ENCODE assay signal across 19 cellular contexts in the genomic region with DNA sequence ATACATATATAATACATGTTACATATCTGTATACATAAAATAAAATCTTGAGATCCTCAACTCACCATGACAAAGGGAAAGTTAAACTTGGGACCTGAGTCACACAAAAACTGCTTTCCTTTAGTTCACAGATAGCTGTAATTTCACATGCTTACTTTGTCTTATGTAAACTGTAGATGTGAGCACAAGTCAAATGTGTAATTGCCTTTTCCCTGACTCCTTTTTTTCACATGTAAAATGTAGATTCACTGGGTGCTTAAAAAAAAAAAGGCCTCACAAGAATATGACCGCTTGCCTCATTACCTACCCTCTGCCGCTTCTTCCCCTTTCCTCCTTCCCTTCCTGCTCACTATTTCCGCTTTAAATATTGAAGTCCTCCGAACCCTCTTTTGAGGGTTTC.
"Had no signal": no experiment of that assay in that cellular context is flagged by ENCODE, and none has a peak within 500 bp of the region (broad histone marks: within the 10 kb centered on the region; RNA-seq: fewer than 3 reads in every experiment).

No MANE protein-coding gene starts in this region.

- DNase-seq: effector CD4-positive, alpha-beta T cell; endodermal cell; erythroblast; foreskin melanocyte; head of caudate nucleus; kidney glomerular epithelial cell; mammary epithelial cell; naive thymus-derived CD4-positive, alpha-beta T cell; posterior cingulate gyrus; small intestine; stimulated activated CD4-positive, alpha-beta T cell treated with anti-CD3 and anti-CD28 coated beads, Interleukin-12 subunit alpha, Interleukin-12 subunit beta, amount 100 ng/mL, for 4 hours; stimulated activated naive CD4-positive, alpha-beta T cell treated with Interleukin-2 at 50 U/mL for 16 hours; tibial artery; upper lobe of left lung; uterus had no signal

- ATAC-seq: left lobe of liver; naive thymus-derived CD4-positive, alpha-beta T cell had no signal

- H3K4me3 Mint-ChIP-seq: endodermal cell; naive thymus-derived CD4-positive, alpha-beta T cell; neural crest cell had no signal

- H3K4me1 ChIP-seq: tibial artery, upper lobe of left lung, uterus had no signal

- H3K27me3 ChIP-seq: hepatocyte, tibial artery, upper lobe of left lung, uterus had no signal

- H3K27ac Mint-ChIP-seq: naive thymus-derived CD4-positive, alpha-beta T cell had no signal

- H3K9me3 Mint-ChIP-seq: endodermal cell; naive thymus-derived CD4-positive, alpha-beta T cell had no signal

- H3K27ac ChIP-seq: coronary artery, hepatocyte, tibial artery, upper lobe of left lung, uterus had no signal

- H3K36me3 Mint-ChIP-seq: naive thymus-derived CD4-positive, alpha-beta T cell had no signal
